17 cellular contexts compared by ENCODE assay signal in genomic region chr4:99248714-99249113, GRCh38.
DNase-seq lines count a peak whose midpoint lies in the region; ATAC-seq and TF ChIP-seq lines count a peak whose summit lies in the region.
"Had no signal": no experiment of that assay in that cellular context is flagged by ENCODE, and none has a peak within 500 bp of the region (broad histone marks: within the 10 kb centered on the region; RNA-seq: fewer than 3 reads in every experiment).

No MANE protein-coding gene starts in this region.

- no peak for TF ChIP-seq CTCF in choroid plexus epithelial cell (conservative IDR thresholded peaks at IDR 0.05; ENCODE audit: low read depth, low read length)

- peak; percentile 20 for DNase-seq in COR-L47 (lab: John Stamatoyannopoulos, UW)
- DNase-seq in NCI-H748 (lab: John Stamatoyannopoulos, UW; ENCODE audit: unreplicated experiment), result peak; percentile 22
- peak; percentile 25 for DNase-seq in choroid plexus epithelial cell (ENCODE audit: low read depth)
- DNase-seq in iris pigment epithelial cell (ENCODE audit: low read depth), result peak; percentile 7
- DNase-seq in SIG-M5 treated with dmso at 0.1 percent for 504 hours (lab: John Stamatoyannopoulos, UW; ENCODE audit: unreplicated experiment), result no peak
- DNase-seq in activated CD4-positive, alpha-beta T cell treated with anti-CD3 and anti-CD28 coated beads for 48 hours, result no peak
- DNase-seq: DMS153, EL, MV-4-11, NCI-H1436, NCI-H2081, NCI-H510A, Right ventricle myocardium superior, SK-N-SH had no signal

- H3K4me3 ChIP-seq in choroid plexus epithelial cell (ENCODE audit: low read depth, low read length), result no peak overlapping the region

- ATAC-seq in HG03432 (IDR thresholded peaks at IDR 0.05; ENCODE audit: unreplicated experiment), result no peak
- ATAC-seq in HG03159 (IDR thresholded peaks at IDR 0.05; ENCODE audit: unreplicated experiment), result no peak
- ATAC-seq: Panc1 had no signal

Comparison
In these comparisons a context has a peak if more than half of its experiments do, and no peak if none do; other contexts are left out.
1. DNase-seq: peak in COR-L47 (single experiment), NCI-H748 (single experiment), choroid plexus epithelial cell (single experiment) and iris pigment epithelial cell (single experiment); none in SIG-M5 treated with dmso at 0.1 percent for 504 hours (single experiment) and activated CD4-positive, alpha-beta T cell treated with anti-CD3 and anti-CD28 coated beads for 48 hours (single experiment).